Comparison of ENCODE assay signal across 16 cellular contexts in the genomic region with DNA sequence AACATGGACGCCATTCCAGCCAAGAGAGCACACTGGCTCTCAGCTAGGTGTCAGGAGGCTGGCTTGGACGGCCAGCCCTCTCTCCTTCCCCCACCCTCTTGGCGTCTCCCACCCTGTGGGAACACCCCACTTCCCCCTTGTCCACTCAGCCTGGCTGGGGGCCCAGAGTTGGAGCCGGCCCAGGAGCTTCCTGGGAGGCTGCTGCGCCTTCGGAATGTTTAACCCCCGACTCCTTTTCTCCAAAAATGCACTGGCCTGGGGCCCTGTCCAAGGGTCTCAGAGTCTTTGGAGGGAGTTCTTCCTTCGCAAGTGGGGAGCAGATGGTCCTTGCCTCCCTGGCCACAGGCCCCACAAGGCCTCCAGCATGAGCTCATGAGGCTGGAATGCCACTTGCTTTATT. TPM values are rescaled to one million over a fixed set of nuclear protein-coding genes. Genes with fewer than 3 reads are reported as not detected.
DNase-seq lines count a peak whose midpoint lies in the region; ATAC-seq and TF ChIP-seq lines count a peak whose summit lies in the region.
"Had no signal": no experiment of that assay in that cellular context is flagged by ENCODE, and none has a peak within 500 bp of the region (broad histone marks: within the 10 kb centered on the region; RNA-seq: fewer than 3 reads in every experiment).

No MANE protein-coding gene starts in this region.

- ATAC-seq in Right ventricle myocardium inferior (no peak), gastroesophageal sphincter (peak; percentile 12), GM21723 (IDR thresholded peaks at IDR 0.05; ENCODE audit: unreplicated experiment) (no peak)
- ATAC-seq: mucosa of descending colon had no signal

- H3K27ac Mint-ChIP-seq in neural progenitor cell = peak overlapping the region; percentile 74
- H3K27ac Mint-ChIP-seq: activated B cell treated with CpG ODN at 0.5 μM for 24 hours had no signal

- peaks cover 0 to 30% of the 10 kb centered on the region in 2 donors for H3K36me3 ChIP-seq in gastroesophageal sphincter
- H3K36me3 ChIP-seq in neural progenitor cell = no peaks in the 10 kb centered on the region
- no peaks in the 10 kb centered on the region for H3K36me3 ChIP-seq in vagina
- no peaks in the 10 kb centered on the region for H3K36me3 ChIP-seq in Karpas-422 (ENCODE audit: insufficient read depth, low read length)
- H3K36me3 ChIP-seq: upper lobe of left lung had no signal

- H3F3A ChIP-seq in neural progenitor cell (ENCODE audit: low read depth) = peaks cover 15% of the 10 kb centered on the region

- peaks cover 21% of the 10 kb centered on the region for H3K27me3 ChIP-seq in gastroesophageal sphincter
- peaks cover 31% of the 10 kb centered on the region for H3K27me3 ChIP-seq in neural progenitor cell
- no peaks in the 10 kb centered on the region for H3K27me3 ChIP-seq in vagina
- H3K27me3 ChIP-seq in Karpas-422 (ENCODE audit: low read length) = no peaks in the 10 kb centered on the region

- H3K4me1 ChIP-seq in gastroesophageal sphincter (peaks cover 0 to 69% (median 34%) of the 10 kb centered on the region in 3 donors), neural progenitor cell (peaks cover 19% of the 10 kb centered on the region), vagina (peaks cover 42% of the 10 kb centered on the region), Karpas-422 (ENCODE audit: low read length) (no peaks in the 10 kb centered on the region)
- H3K4me1 ChIP-seq: Caco-2 had no signal

- peaks cover 21% of the 10 kb centered on the region for H3K27me3 Mint-ChIP-seq in neural progenitor cell (ENCODE audit: insufficient read depth, low read depth)

- WGBS in gastroesophageal sphincter (ENCODE audit: low coverage in 1 of 2), 2 donors = 40 to 60% methylated on average over 1 of the region's 8 CpGs

- no peaks in the 10 kb centered on the region for H4K20me1 ChIP-seq in neural progenitor cell (ENCODE audit: low read depth)
- H4K20me1 ChIP-seq in Karpas-422 (ENCODE audit: insufficient read depth, low read depth, low read length) = no peaks in the 10 kb centered on the region

- peak; percentile 68 for DNase-seq in Right ventricle myocardium inferior (ENCODE audit: missing footprints)
- DNase-seq in cardiac septum (ENCODE audit: low spot score) = no peak
- DNase-seq in neural progenitor cell (ENCODE audit: low spot score) = no peak
- DNase-seq in vagina (ENCODE audit: extremely low spot score in 2 of 2) = no peak
- DNase-seq in HPDE6-E6E7 (ENCODE audit: extremely low spot score) = no peak
- no peak for DNase-seq in Karpas-422
- DNase-seq: activated B cell treated with CpG ODN at 0.5 μM for 24 hours; Caco-2; effector memory CD4-positive, alpha-beta T cell; NCI-H2081 treated with DMSO at 0.1 percent for 48 hours had no signal

- H3K27ac ChIP-seq in gastroesophageal sphincter = peak overlapping the region; percentile 4 to 96 (median 89)
- H3K27ac ChIP-seq in neural progenitor cell = no peak overlapping the region
- H3K27ac ChIP-seq in vagina = peak overlapping the region; percentile 89
- H3K27ac ChIP-seq in Karpas-422 (ENCODE audit: low read length) = no peak overlapping the region

- H3K36me3 Mint-ChIP-seq in neural progenitor cell = no peaks in the 10 kb centered on the region

- H3K9ac ChIP-seq in neural progenitor cell (no peak overlapping the region), Karpas-422 (ENCODE audit: low read length) (no peak overlapping the region)

- peaks cover 22% of the 10 kb centered on the region for H3K4me1 Mint-ChIP-seq in neural progenitor cell

- H3K9me3 Mint-ChIP-seq in neural progenitor cell = no peaks in the 10 kb centered on the region
- H3K9me3 Mint-ChIP-seq: activated B cell treated with CpG ODN at 0.5 μM for 24 hours had no signal

- intact Hi-C loops in Right ventricle myocardium inferior (cut with DNase I) = loop anchor here (1.0 to 5.0 kb wide), 2 partner anchors 33 to 90 kb away; partner anchors contain the start of gene ADISSP
- intact Hi-C loops in cardiac septum (cut with DNase I) = loop anchor here (5.0 to 10.0 kb wide), 3 partner anchors 90 to 410 kb away; partner anchors contain the start of genes ADISSP and MAVS
- intact Hi-C loops in vagina (cut with DNase I) = loop anchor here (5.0 kb wide), 1 partner anchor 100 kb away; no protein-coding TSS in a partner anchor

- H3K9me3 ChIP-seq in gastroesophageal sphincter (no peaks in the 10 kb centered on the region), neural progenitor cell (ENCODE audit: low read depth) (no peaks in the 10 kb centered on the region), vagina (no peaks in the 10 kb centered on the region), Karpas-422 (ENCODE audit: low read length) (no peaks in the 10 kb centered on the region)
- H3K9me3 ChIP-seq: Caco-2, mucosa of descending colon, upper lobe of left lung had no signal

- no peaks in the 10 kb centered on the region for H3K9me2 ChIP-seq in Karpas-422 (replicated peaks; ENCODE audit: insufficient read depth, low read length)

- no peak for TF ChIP-seq EP300 in gastroesophageal sphincter (IDR thresholded peaks at IDR 0.05)

- H3K4me2 ChIP-seq in neural progenitor cell (no peak overlapping the region), Karpas-422 (ENCODE audit: low read depth, low read length, poor library complexity, severe bottlenecking) (no peak overlapping the region)

- H3K79me2 ChIP-seq in neural progenitor cell (ENCODE audit: low read depth) = no peaks in the 10 kb centered on the region
- H3K79me2 ChIP-seq in Karpas-422 (ENCODE audit: low read length) = no peaks in the 10 kb centered on the region

- no peak for TF ChIP-seq POLR2A in gastroesophageal sphincter (IDR thresholded peaks at IDR 0.05)
- no peak for TF ChIP-seq POLR2A in vagina (IDR thresholded peaks at IDR 0.05)

- TF ChIP-seq CTCF in gastroesophageal sphincter (IDR thresholded peaks at IDR 0.05) (no peak), neural progenitor cell (IDR thresholded peaks at IDR 0.05) (no peak), vagina (IDR thresholded peaks at IDR 0.05) (no peak)

- no peak overlapping the region for H3K4me3 Mint-ChIP-seq in neural progenitor cell
- H3K4me3 Mint-ChIP-seq: activated B cell treated with CpG ODN at 0.5 μM for 24 hours had no signal

- H2AFZ ChIP-seq in neural progenitor cell (replicated peaks) (no peak overlapping the region), Karpas-422 (ENCODE audit: low read length) (no peak overlapping the region)

- H3K4me3 ChIP-seq in gastroesophageal sphincter (no peak overlapping the region), neural progenitor cell (no peak overlapping the region), vagina (peak overlapping the region in 1 of 2 donors; percentile 17), Karpas-422 (ENCODE audit: low read length) (no peak overlapping the region)
- H3K4me3 ChIP-seq: mucosa of descending colon, skin epidermis, upper lobe of left lung had no signal

RNA-seq across cellular contexts. Expression of gene ADAM33, which starts 4.1 kb away (rescaled TPM):
- total RNA-seq in Right ventricle myocardium inferior (13.4 TPM), cardiac septum (3.0 TPM), gastroesophageal sphincter (100 to 1,000 TPM in 1 of 4 donors, 10 to 100 TPM in 3; 15.9 to 105 (median 70.1) TPM), neural progenitor cell (ENCODE audit: low replicate concordance) (7.0 and 18.9 TPM in 2 replicates), vagina (119 TPM)
- not detected in 2 replicates for total RNA-seq in Karpas-422 (2014; rRNA removed; shearing (Covaris generic); ENCODE audit: low replicate concordance)
- total RNA-seq: activated B cell treated with CpG ODN at 0.5 μM for 24 hours had no signal

RNA-seq across cellular contexts. Expression of gene GFRA4, which starts 14.5 kb away (rescaled TPM):
- total RNA-seq in Right ventricle myocardium inferior (not detected), cardiac septum (not detected), gastroesophageal sphincter (not detected), neural progenitor cell (ENCODE audit: low replicate concordance) (not detected in 2 replicates), vagina (not detected)
- total RNA-seq in Karpas-422 (2014; rRNA removed; shearing (Covaris generic); ENCODE audit: low replicate concordance) = not detected in 2 replicates
- total RNA-seq: activated B cell treated with CpG ODN at 0.5 μM for 24 hours, Caco-2, LHCN-M2, mucosa of descending colon, upper lobe of left lung had no signal

RNA-seq across cellular contexts. Expression of gene SIGLEC1, which starts 34.7 kb away (rescaled TPM):
- total RNA-seq in Right ventricle myocardium inferior (9.5 TPM), cardiac septum (2.4 TPM), gastroesophageal sphincter (10 to 100 TPM; 10.1 to 17.2 (median 11.9) TPM), neural progenitor cell (ENCODE audit: low replicate concordance) (not detected in 2 replicates), vagina (8.8 TPM)
- not detected in 2 replicates for total RNA-seq in Karpas-422 (2014; rRNA removed; shearing (Covaris generic); ENCODE audit: low replicate concordance)
- total RNA-seq: activated B cell treated with CpG ODN at 0.5 μM for 24 hours, Caco-2, LHCN-M2 had no signal

RNA-seq across cellular contexts. Expression of gene HSPA12B, which starts 54.8 kb away (rescaled TPM):
- total RNA-seq in Right ventricle myocardium inferior (17.5 TPM), cardiac septum (9.2 TPM), gastroesophageal sphincter (10 to 100 TPM in 2 of 4 donors, 1 to 10 TPM in 2; 9.6 to 19.3 (median 14.4) TPM), neural progenitor cell (ENCODE audit: low replicate concordance) (0.15 and 0.71 TPM in 2 replicates), vagina (21.6 TPM)
- not detected in 2 replicates for total RNA-seq in Karpas-422 (2014; rRNA removed; shearing (Covaris generic); ENCODE audit: low replicate concordance)
- total RNA-seq: activated B cell treated with CpG ODN at 0.5 μM for 24 hours, Caco-2, LHCN-M2 had no signal

Comparison
In these comparisons a context has a peak if more than half of its experiments do, and no peak if none do; other contexts are left out.
1. H3K27ac ChIP-seq: peak in gastroesophageal sphincter (4 of 4) and vagina (single experiment); none in neural progenitor cell (single experiment) and Karpas-422 (single experiment).